20 cellular contexts compared by ENCODE assay signal in genomic region chr5:153987310-153987709, GRCh38. TPM values are rescaled to one million over a fixed set of nuclear protein-coding genes. Genes with fewer than 3 reads are reported as not detected.
DNase-seq lines count a peak whose midpoint lies in the region; ATAC-seq and TF ChIP-seq lines count a peak whose summit lies in the region.
"Had no signal": no experiment of that assay in that cellular context is flagged by ENCODE, and none has a peak within 500 bp of the region (broad histone marks: within the 10 kb centered on the region; RNA-seq: fewer than 3 reads in every experiment).

No MANE protein-coding gene starts in this region.

- H3K36me3 Mint-ChIP-seq in CD8-positive, alpha-beta T cell, result peaks cover 25% of the 10 kb centered on the region

- CTCF ChIA-PET in PC-9 (lab: Charles Lee), result no interaction called here
- CTCF ChIA-PET in CD8-positive, alpha-beta T cell (lab: Charles Lee), result interaction anchor here (1.6 kb wide), 1 partner anchor 22 kb away, joined by 4 read pairs; no protein-coding TSS in a partner anchor

- BruUV-seq in PC-9 (replicated peaks; lab: Mats Ljungman, UMichigan), result no TSS peak

- peak overlapping the region; percentile 70 for H3K4me2 ChIP-seq in PC-9
- H3K4me2 ChIP-seq: A549 had no signal

- H2AFZ ChIP-seq in PC-9, result no peak overlapping the region

- intact Hi-C loops in PC-9 (cut with micrococcal nuclease; ENCODE audit: unreplicated experiment) (no loop called here), left colon (cut with DNase I, micrococcal nuclease) (loop anchor here in 1 of 2 donors (10.0 kb wide), 1 partner anchor 197 kb away; no protein-coding TSS in a partner anchor)
- intact Hi-C loops in CD8-positive, alpha-beta T cell (cut with DNase I, micrococcal nuclease), result no loop called here

- POLR2A ChIA-PET in PC-9 (lab: Charles Lee; ENCODE audit: unreplicated experiment), result interaction anchor here (0.6 kb wide), 1 partner anchor 203 kb away, joined by 5 read pairs; the partner anchor contains the start of gene GALNT10
- POLR2A ChIA-PET in CD8-positive, alpha-beta T cell (lab: Charles Lee), result no interaction called here

- no peaks in the 10 kb centered on the region for H3K9me2 ChIP-seq in PC-9 (ENCODE audit: insufficient read depth)

- no peak for TF ChIP-seq POLR2A in erythroblast (IDR thresholded peaks at IDR 0.05; ENCODE audit: low read length)

- H4K20me1 ChIP-seq in PC-9 (ENCODE audit: insufficient read depth), result no peaks in the 10 kb centered on the region

- H3K4me1 Mint-ChIP-seq in CD8-positive, alpha-beta T cell (ENCODE audit: low read depth), result no peaks in the 10 kb centered on the region
- H3K4me1 Mint-ChIP-seq: CD4-positive, alpha-beta memory T cell had no signal

- TF ChIP-seq CTCF in PC-9 (conservative IDR thresholded peaks at IDR 0.05), result no peak
- no peak for TF ChIP-seq CTCF in CD8-positive, alpha-beta T cell (IDR thresholded peaks at IDR 0.05)

- H3K4me3 Mint-ChIP-seq in CD8-positive, alpha-beta T cell, result no peak overlapping the region
- H3K4me3 Mint-ChIP-seq: CD4-positive, alpha-beta memory T cell; HFFc6 had no signal

- peaks cover 3% of the 10 kb centered on the region; the same call in 1 of the 2 replicates for H3F3A ChIP-seq in PC-9 (ENCODE audit: insufficient read depth, low read depth)

- H3K27me3 Mint-ChIP-seq in CD8-positive, alpha-beta T cell (ENCODE audit: low read depth), result no peaks in the 10 kb centered on the region
- H3K27me3 Mint-ChIP-seq: CD4-positive, alpha-beta memory T cell had no signal

- no peak overlapping the region for H3K4me3 ChIP-seq in PC-9
- H3K4me3 ChIP-seq in CD8-positive, alpha-beta T cell (ENCODE audit: low read depth, low read length), result no peak overlapping the region
- H3K4me3 ChIP-seq: A549, HAP-1 had no signal

- peak overlapping the region; percentile 52 for H3K27ac ChIP-seq in PC-9
- H3K27ac ChIP-seq in CD8-positive, alpha-beta T cell (ENCODE audit: low read depth, low read length), result no peak overlapping the region
- H3K27ac ChIP-seq: A549, C4-2B, HL-60 had no signal

- ATAC-seq in left colon, result peak; percentile 84
- ATAC-seq in CD8-positive, alpha-beta T cell, result no peak
- ATAC-seq: A549 had no signal

- H3K9me3 Mint-ChIP-seq in CD8-positive, alpha-beta T cell, result no peaks in the 10 kb centered on the region
- H3K9me3 Mint-ChIP-seq: CD4-positive, alpha-beta memory T cell; HFFc6 had no signal

- H3K36me3 ChIP-seq in PC-9 (ENCODE audit: low read depth), result no peaks in the 10 kb centered on the region
- no peaks in the 10 kb centered on the region for H3K36me3 ChIP-seq in CD8-positive, alpha-beta T cell (ENCODE audit: insufficient read depth, low read length)
- H3K36me3 ChIP-seq: BE2C, HAP-1 had no signal

- H3K27ac Mint-ChIP-seq in CD8-positive, alpha-beta T cell, result no peak overlapping the region
- H3K27ac Mint-ChIP-seq: CD4-positive, alpha-beta memory T cell; HFFc6 had no signal

- H3K27me3 ChIP-seq in PC-9 (ENCODE audit: insufficient read depth, low read depth), result no peaks in the 10 kb centered on the region
- H3K27me3 ChIP-seq in CD8-positive, alpha-beta T cell (ENCODE audit: insufficient read depth, low read length), result no peaks in the 10 kb centered on the region
- H3K27me3 ChIP-seq: BE2C had no signal

- peaks cover 23% of the 10 kb centered on the region for H3K4me1 ChIP-seq in PC-9 (replicated peaks; ENCODE audit: insufficient read depth)
- H3K4me1 ChIP-seq in CD8-positive, alpha-beta T cell (ENCODE audit: insufficient read depth, low read length), result no peaks in the 10 kb centered on the region
- H3K4me1 ChIP-seq: A549, BE2C, HAP-1 had no signal

- H3K79me2 ChIP-seq in PC-9 (ENCODE audit: low read depth), result no peaks in the 10 kb centered on the region

- no peaks in the 10 kb centered on the region for H3K9me3 ChIP-seq in PC-9 (ENCODE audit: insufficient read depth, low read depth)
- H3K9me3 ChIP-seq in CD8-positive, alpha-beta T cell (ENCODE audit: low read length), result no peaks in the 10 kb centered on the region
- H3K9me3 ChIP-seq: A549, BE2C, HAP-1 had no signal

- peak; percentile 12 to 85 for DNase-seq in PC-9
- peak; percentile 15 to 35 for DNase-seq in erythroblast (lab: John Stamatoyannopoulos, UW)
- no peak for DNase-seq in left colon
- DNase-seq in ureter (ENCODE audit: low spot score), result peak; percentile 45
- no peak for DNase-seq in effector CD8-positive, alpha-beta T cell (lab: John Stamatoyannopoulos, UW)
- DNase-seq in inferior parietal cortex (ENCODE audit: extremely low spot score), result no peak
- no peak for DNase-seq in GM03348 (ENCODE audit: low spot score)
- DNase-seq in CD8-positive, alpha-beta T cell, result no peak
- DNase-seq: BE2C; CD4-positive, alpha-beta memory T cell; COR-L47; DMS153; DMS79 treated with DMSO at 0.1 percent for 48 hours; EL; HFFc6; IMR-90 had no signal

RNA-seq across cellular contexts. Expression of gene FAM114A2, which starts 51.4 kb away (rescaled TPM):
- 17.1 and 18.9 TPM in 2 replicates for total RNA-seq in PC-9 (2021)
- total RNA-seq in left colon, result 10 to 100 TPM; 13.2 to 21.4 TPM
- total RNA-seq in ureter, result 40.8 TPM
- 10 to 100 TPM; 24.9 to 26.6 TPM for total RNA-seq in CD8-positive, alpha-beta T cell

RNA-seq across cellular contexts. Expression of gene MFAP3, which starts 51.5 kb away (rescaled TPM):
- total RNA-seq in PC-9 (2021) (24.4 and 29.3 TPM in 2 replicates), left colon (10 to 100 TPM; 29.1 to 30.8 TPM), ureter (39.6 TPM)
- 10 to 100 TPM; 16.6 to 20.2 TPM for total RNA-seq in CD8-positive, alpha-beta T cell

Comparison
In these comparisons a context has a peak if more than half of its experiments do, and no peak if none do; other contexts are left out.
1. DNase-seq: peak in PC-9 (2 of 2), erythroblast (2 of 2) and ureter (single experiment); none in left colon (0 of 2), effector CD8-positive, alpha-beta T cell (single experiment), inferior parietal cortex (single experiment), GM03348 (single experiment) and CD8-positive, alpha-beta T cell (0 of 7).